ENCODE assay signal across 8 cellular contexts in genomic region chr16:3112058-3112880, GRCh38. TPM values are rescaled to one million over a fixed set of nuclear protein-coding genes. Genes with fewer than 3 reads are reported as not detected.
DNase-seq lines count a peak whose midpoint lies in the region; ATAC-seq and TF ChIP-seq lines count a peak whose summit lies in the region.

Gene ZNF205, plus strand, starts transcription at chr16:3112586. Its CDS starts 845 bp downstream, at chr16:3113431.

- no peaks in the 10 kb centered on the region for H3K9me3 ChIP-seq in mucosa of descending colon

- H3K4me1 ChIP-seq in mucosa of descending colon (ENCODE audit: low read depth): peaks cover 22% of the 10 kb centered on the region

- no peaks in the 10 kb centered on the region for H3K36me3 ChIP-seq in mucosa of descending colon (ENCODE audit: low read depth)

- intact Hi-C loops in mucosa of descending colon (cut with DNase I, micrococcal nuclease): no loop called here

- DNase-seq in AG08395 (ENCODE audit: low spot score) (peak; percentile 91), HT-29 (ENCODE audit: low spot score) (peak; percentile 91), RPMI8226 (peak; percentile 62), erythroblast (lab: John Stamatoyannopoulos, UW) (peak; percentile 29 to 39), mucosa of descending colon (peak; percentile 84 to 87 (median 86))
- DNase-seq in stimulated activated CD4-positive, alpha-beta T cell treated with anti-CD3 and anti-CD28 coated beads, Interleukin-4, amount 100 ng/mL, for 24 hours: no peak

- TF ChIP-seq CTCF in mucosa of descending colon (IDR thresholded peaks at IDR 0.05): no peak

- TF ChIP-seq POLR2A in erythroblast (IDR thresholded peaks at IDR 0.05; ENCODE audit: low read length): no peak

- ATAC-seq in mucosa of descending colon (peak; percentile 97), HG03108 (IDR thresholded peaks at IDR 0.05; ENCODE audit: unreplicated experiment) (no peak), GM18502 (IDR thresholded peaks at IDR 0.05; ENCODE audit: poor library complexity, unreplicated experiment) (no peak)

- peak within 1 kb of the TSS; percentile 32 for H3K4me3 ChIP-seq in mucosa of descending colon

RNA-seq across cellular contexts. Expression of gene ZNF205, which starts in this region (rescaled TPM):
- total RNA-seq in HT-29 (2014; rRNA removed; shearing (Covaris generic)): 26.7 and 33.3 TPM in 2 replicates
- 10 to 100 TPM in 2 of 3 donors, 1 to 10 TPM in 1; 8.5 to 10.2 (median 10.2) TPM for total RNA-seq in mucosa of descending colon
